Comparison of ENCODE assay signal across 8 cellular contexts in genomic region chr3:190701096-190701532, GRCh38.
DNase-seq lines count a peak whose midpoint lies in the region; TF ChIP-seq lines count a peak whose summit lies in the region.

No MANE protein-coding gene starts in this region.

- peak; percentile 54 for TF ChIP-seq CTCF in DOHH2 (IDR thresholded peaks at IDR 0.05; ENCODE audit: low read depth, low read length, poor library complexity, severe bottlenecking)
- peak; percentile 77 for TF ChIP-seq CTCF in HFFc6 (IDR thresholded peaks at IDR 0.05)
- peak; percentile 63 for TF ChIP-seq CTCF in OCI-LY1 (IDR thresholded peaks at IDR 0.05; ENCODE audit: low read length)
- peak in 37 of 56 donors; percentile 14 to 54 (median 37) for TF ChIP-seq CTCF in dorsolateral prefrontal cortex (IDR thresholded peaks at IDR 0.05 in 54 of 56, conservative IDR thresholded peaks at IDR 0.05 in 2 of 56; ENCODE audit: low read depth in 1 of 56, partially characterized antibody in 56 of 56)

- peaks cover 2% of the 10 kb centered on the region; the same call in 1 of the 2 replicates for H3K27me3 ChIP-seq in DOHH2 (ENCODE audit: control insufficient read depth, low read length)
- H3K27me3 ChIP-seq in OCI-LY1 (ENCODE audit: insufficient read depth, low read length), result no peaks in the 10 kb centered on the region
- H3K27me3 ChIP-seq in dorsolateral prefrontal cortex, result peaks cover 0 to 10% (median 0%) of the 10 kb centered on the region in 45 donors

- H3K79me2 ChIP-seq in DOHH2 (ENCODE audit: control insufficient read depth, low read length) (no peaks in the 10 kb centered on the region), OCI-LY1 (ENCODE audit: insufficient read depth, low read length) (no peaks in the 10 kb centered on the region)

- H3F3A ChIP-seq in DOHH2 (ENCODE audit: control insufficient read depth, insufficient read depth) (no peaks in the 10 kb centered on the region), OCI-LY1 (ENCODE audit: insufficient read depth, low read length) (no peaks in the 10 kb centered on the region)

- H3K27ac Mint-ChIP-seq in HFFc6, result no peak overlapping the region

- intact Hi-C loops in dorsolateral prefrontal cortex (cut with DNase I), result loop anchor here (10.0 kb wide), 2 partner anchors 186 to 344 kb away; partner anchors contain the start of gene IL1RAP (in 1 of the 2)

- H3K4me2 ChIP-seq in DOHH2 (ENCODE audit: low read length) (no peak overlapping the region), OCI-LY1 (ENCODE audit: low read length) (no peak overlapping the region)

- no peaks in the 10 kb centered on the region for H3K9me3 ChIP-seq in DOHH2 (ENCODE audit: control insufficient read depth, insufficient read depth, low read length)
- no peaks in the 10 kb centered on the region for H3K9me3 ChIP-seq in OCI-LY1 (ENCODE audit: low read length)

- DNase-seq in HFFc6 (peak; percentile 37), dorsolateral prefrontal cortex (no peak), mucosa of gallbladder (ENCODE audit: low spot score) (peak; percentile 63), T-helper 9 cell (no peak), activated gamma-delta T cell (lab: John Stamatoyannopoulos, UW) (no peak)
- DNase-seq in activated naive CD4-positive, alpha-beta T cell treated with anti-CD3 and anti-CD28 coated beads, Interleukin-2, amount 50 U/mL, for 16 hours, result no peak

- H3K36me3 ChIP-seq in DOHH2 (ENCODE audit: control insufficient read depth, low read length) (no peaks in the 10 kb centered on the region), OCI-LY1 (ENCODE audit: insufficient read depth, low read length) (no peaks in the 10 kb centered on the region)

- H3K4me1 ChIP-seq in DOHH2 (ENCODE audit: control insufficient read depth, low read length), result no peaks in the 10 kb centered on the region
- H3K4me1 ChIP-seq in OCI-LY1 (ENCODE audit: insufficient read depth, low read length, severe bottlenecking), result no peaks in the 10 kb centered on the region

- no peaks in the 10 kb centered on the region for H3K36me3 Mint-ChIP-seq in HFFc6 (ENCODE audit: low read depth)

- H3K9me2 ChIP-seq in DOHH2 (replicated peaks; ENCODE audit: control insufficient read depth, low read length), result no peaks in the 10 kb centered on the region
- no peaks in the 10 kb centered on the region for H3K9me2 ChIP-seq in OCI-LY1 (ENCODE audit: low read depth, low read length)

- peaks cover 7% of the 10 kb centered on the region for H3K27me3 Mint-ChIP-seq in HFFc6 (ENCODE audit: insufficient read depth)

- H3K9ac ChIP-seq in OCI-LY1 (ENCODE audit: low read length), result no peak overlapping the region

- no peaks in the 10 kb centered on the region for H3K9me3 Mint-ChIP-seq in HFFc6

- peaks cover 14% of the 10 kb centered on the region for H3K4me1 Mint-ChIP-seq in HFFc6 (ENCODE audit: low read depth)

- no peak overlapping the region for H2AFZ ChIP-seq in OCI-LY1 (ENCODE audit: low read length)

- H4K20me1 ChIP-seq in DOHH2 (ENCODE audit: control insufficient read depth, insufficient read depth, low read depth, low read length), result no peaks in the 10 kb centered on the region
- H4K20me1 ChIP-seq in OCI-LY1 (ENCODE audit: insufficient read depth, low read length), result no peaks in the 10 kb centered on the region

- H3K27ac ChIP-seq in DOHH2 (ENCODE audit: low read depth, low read length), result no peak overlapping the region
- H3K27ac ChIP-seq in OCI-LY1 (ENCODE audit: low read depth, low read length, poor library complexity, severe bottlenecking), result no peak overlapping the region
- no peak overlapping the region for H3K27ac ChIP-seq in dorsolateral prefrontal cortex

- no peak overlapping the region for H3K4me3 ChIP-seq in DOHH2 (ENCODE audit: low read length)
- no peak overlapping the region for H3K4me3 ChIP-seq in OCI-LY1 (ENCODE audit: low read depth, low read length, poor library complexity, severe bottlenecking)
- no peak overlapping the region for H3K4me3 ChIP-seq in dorsolateral prefrontal cortex

- no peak overlapping the region for H3K4me3 Mint-ChIP-seq in HFFc6

Comparison
In these comparisons a context has a peak if more than half of its experiments do, and no peak if none do; other contexts are left out.
1. DNase-seq: peak in HFFc6 (single experiment) and mucosa of gallbladder (single experiment); none in dorsolateral prefrontal cortex (0 of 10), activated naive CD4-positive, alpha-beta T cell treated with anti-CD3 and anti-CD28 coated beads, Interleukin-2, amount 50 U/mL, for 16 hours (single experiment), T-helper 9 cell (single experiment) and activated gamma-delta T cell (single experiment).
2. Peak in every context shown above with its lines, with median percentiles within 50 percentile points of each other: CTCF ChIP-seq.